Comparison of ENCODE assay signal across 2 cellular contexts in the genomic region with DNA sequence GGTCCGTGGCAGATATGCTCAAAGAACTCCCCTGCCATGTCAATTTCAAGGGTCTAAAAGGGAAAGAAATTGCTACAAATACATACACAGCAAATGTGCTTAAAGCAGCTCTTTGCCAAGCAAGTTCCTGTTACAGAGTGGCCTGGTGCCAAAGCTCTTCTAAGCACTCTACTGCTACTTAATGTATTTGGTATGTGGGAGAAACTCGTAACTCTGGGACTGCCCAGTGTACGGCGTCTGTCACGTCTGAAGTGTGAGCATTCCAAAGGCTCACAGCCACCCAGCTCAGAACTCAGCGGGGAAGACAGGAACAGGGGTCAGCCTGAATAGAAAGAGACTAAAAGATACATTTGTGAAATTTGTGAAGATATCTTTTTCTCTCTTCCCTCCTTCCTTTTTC.
TF ChIP-seq lines count a peak whose summit lies in the region.

No MANE protein-coding gene starts in this region.

TF ChIP-seq in liver, 16 proteins besides CTCF, POLR2A, EP300 and RAD21 (continued from another document):
- TF ChIP-seq, protein P1, sequence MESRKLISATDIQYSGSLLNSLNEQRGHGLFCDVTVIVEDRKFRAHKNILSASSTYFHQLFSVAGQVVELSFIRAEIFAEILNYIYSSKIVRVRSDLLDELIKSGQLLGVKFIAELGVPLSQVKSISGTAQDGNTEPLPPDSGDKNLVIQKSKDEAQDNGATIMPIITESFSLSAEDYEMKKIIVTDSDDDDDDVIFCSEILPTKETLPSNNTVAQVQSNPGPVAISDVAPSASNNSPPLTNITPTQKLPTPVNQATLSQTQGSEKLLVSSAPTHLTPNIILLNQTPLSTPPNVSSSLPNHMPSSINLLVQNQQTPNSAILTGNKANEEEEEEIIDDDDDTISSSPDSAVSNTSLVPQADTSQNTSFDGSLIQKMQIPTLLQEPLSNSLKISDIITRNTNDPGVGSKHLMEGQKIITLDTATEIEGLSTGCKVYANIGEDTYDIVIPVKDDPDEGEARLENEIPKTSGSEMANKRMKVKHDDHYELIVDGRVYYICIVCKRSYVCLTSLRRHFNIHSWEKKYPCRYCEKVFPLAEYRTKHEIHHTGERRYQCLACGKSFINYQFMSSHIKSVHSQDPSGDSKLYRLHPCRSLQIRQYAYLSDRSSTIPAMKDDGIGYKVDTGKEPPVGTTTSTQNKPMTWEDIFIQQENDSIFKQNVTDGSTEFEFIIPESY (IDR thresholded peaks at IDR 0.05): no peak
- peak; percentile 24 for TF ChIP-seq SP1 (IDR thresholded peaks at IDR 0.05)
- peak; percentile 49 for TF ChIP-seq NR2F2 (IDR thresholded peaks at IDR 0.05)
- no peak for TF ChIP-seq HNF4G (IDR thresholded peaks at IDR 0.05)
- no peak for TF ChIP-seq YY1 (IDR thresholded peaks at IDR 0.05)
- TF ChIP-seq FOXA2 (IDR thresholded peaks at IDR 0.05): no peak

TF ChIP-seq in HepG2, 621 proteins besides CTCF, POLR2A, EP300 and RAD21 (continued from another document):
- no peak for TF ChIP-seq ZNF138 (CRISPR knock-in tag; IDR thresholded peaks at IDR 0.05; ENCODE audit: low read depth)
